Comparison of ENCODE assay signal across 29 cellular contexts in genomic region chr11:80990885-80991284, GRCh38.
"Had no signal": no experiment of that assay in that cellular context is flagged by ENCODE, and none has a peak within 500 bp of the region (broad histone marks: within the 10 kb centered on the region; RNA-seq: fewer than 3 reads in every experiment).

No MANE protein-coding gene starts in this region.

- H3K36me3 ChIP-seq: ascending aorta, cardiac muscle cell had no signal

- H3K27me3 ChIP-seq: ascending aorta, cardiac muscle cell had no signal

- H3K4me3 ChIP-seq: ascending aorta, cardiac muscle cell had no signal

- FAIRE-seq: bronchial epithelial cell, TTC549 had no signal

- H3K4me1 ChIP-seq: ascending aorta had no signal

- H3K27ac ChIP-seq: ascending aorta, cardiac muscle cell, VCaP had no signal

- ATAC-seq: activated CD8-positive, alpha-beta memory T cell treated with anti-CD3 and anti-CD28 coated beads, Interleukin-2, amount 10 ng/mL, durations not matched to agents 7 days and 5 days; activated CD8-positive, alpha-beta T cell treated with anti-CD3 and anti-CD28 coated beads for 36 hours; activated naive CD8-positive, alpha-beta T cell treated with anti-CD3 and anti-CD28 coated beads, Interleukin-2, amount 50 U/mL, for 24 hours had no signal

- H3K9me3 ChIP-seq: ascending aorta had no signal

- DNase-seq: activated B cell treated with CpG ODN at 0.5 μM for 24 hours; activated CD4-positive, alpha-beta memory T cell treated with anti-CD3 and anti-CD28 coated beads for 36 hours; activated CD4-positive, alpha-beta T cell treated with anti-CD3 and anti-CD28 coated beads for 4 hours; activated CD4-positive, alpha-beta T cell treated with anti-CD3 and anti-CD28 coated beads, Interleukin-2, amount 10 ng/mL, durations not matched to agents 24 days and 14 days; activated CD4-positive, alpha-beta T cell treated with anti-CD3 and anti-CD28 coated beads, Interleukin-2, amount 50 U/mL, for 1 hour; activated CD4-positive, alpha-beta T cell treated with anti-CD3 and anti-CD28 coated beads, Interleukin-2, amount 50 U/mL, for 4 hours; activated CD4-positive, CD25-positive, alpha-beta regulatory T cell treated with anti-CD3 and anti-CD28 coated beads, Interleukin-2, amount 50 U/mL, for 72 hours; activated CD8-positive, alpha-beta memory T cell treated with anti-CD3 and anti-CD28 coated beads, Interleukin-2, amount 10 ng/mL, durations not matched to agents 7 days and 5 days; activated CD8-positive, alpha-beta memory T cell treated with anti-CD3 and anti-CD28 coated beads, Interleukin-2, amount 50 U/mL, for 48 hours; activated CD8-positive, alpha-beta T cell treated with anti-CD3 and anti-CD28 coated beads for 36 hours; activated effector memory CD4-positive, alpha-beta T cell treated with Interleukin-2 at 50 U/mL for 16 hours; activated gamma-delta T cell; activated naive CD4-positive, alpha-beta T cell treated with anti-CD3 and anti-CD28 coated beads, Interleukin-2, amount 10 ng/mL, durations not matched to agents 7 days and 5 days; activated naive CD4-positive, alpha-beta T cell treated with Interleukin-2 at 50 U/mL for 16 hours; activated naive CD8-positive, alpha-beta T cell treated with anti-CD3 and anti-CD28 coated beads, Interleukin-2, amount 10 ng/mL, durations not matched to agents 7 days and 5 days; activated naive CD8-positive, alpha-beta T cell treated with anti-CD3 and anti-CD28 coated beads, Interleukin-2, amount 50 U/mL, for 24 hours; activated T-cell treated with anti-CD3 and anti-CD28 coated beads, Interleukin-2, amount 50 U/mL, for 24 hours; activated T-cell treated with anti-CD3 and anti-CD28 coated beads, Interleukin-2, amount 50 U/mL, for 48 hours; amygdala; anterior cingulate cortex; caudate nucleus; cerebellar nuclear complex; T-helper 2 cell; T-helper 9 cell had no signal
